8 cellular contexts compared by ENCODE assay signal in the genomic region with DNA sequence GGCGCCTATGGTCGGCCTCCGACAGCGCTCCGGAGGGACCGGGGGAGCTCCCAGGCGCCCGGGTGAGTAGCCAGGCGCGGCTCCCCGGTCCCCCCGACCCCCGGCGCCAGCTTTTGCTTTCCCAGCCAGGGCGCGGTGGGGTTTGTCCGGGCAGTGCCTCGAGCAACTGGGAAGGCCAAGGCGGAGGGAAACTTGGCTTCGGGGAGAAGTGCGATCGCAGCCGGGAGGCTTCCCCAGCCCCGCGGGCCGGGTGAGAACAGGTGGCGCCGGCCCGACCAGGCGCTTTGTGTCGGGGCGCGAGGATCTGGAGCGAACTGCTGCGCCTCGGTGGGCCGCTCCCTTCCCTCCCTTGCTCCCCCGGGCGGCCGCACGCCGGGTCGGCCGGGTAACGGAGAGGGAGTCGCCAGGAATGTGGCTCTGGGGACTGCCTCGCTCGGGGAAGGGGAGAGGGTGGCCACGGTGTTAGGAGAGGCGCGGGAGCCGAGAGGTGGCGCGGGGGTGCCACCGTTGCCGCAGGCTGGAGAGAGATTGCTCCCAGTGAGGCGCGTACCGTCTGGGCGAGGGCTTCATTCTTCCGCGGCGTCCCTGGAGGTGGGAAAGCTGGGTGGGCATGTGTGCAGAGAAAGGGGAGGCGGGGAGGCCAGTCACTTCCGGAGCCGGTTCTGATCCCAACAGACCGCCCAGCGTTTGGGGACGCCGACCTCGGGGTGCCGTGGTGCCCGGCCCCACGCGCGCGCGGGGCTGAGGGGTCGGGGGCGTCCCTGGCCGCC. TPM values are rescaled to one million over a fixed set of nuclear protein-coding genes. Genes with fewer than 3 reads are reported as not detected.
DNase-seq lines count a peak whose midpoint lies in the region; ATAC-seq and TF ChIP-seq lines count a peak whose summit lies in the region.

No MANE protein-coding gene starts in this region.

- peak in 1 of 4 donors; percentile 13 for TF ChIP-seq POLR2A in esophagus squamous epithelium (IDR thresholded peaks at IDR 0.05)

- peaks cover 7 to 40% (median 10%) of the 10 kb centered on the region in 3 donors for H3K4me1 ChIP-seq in esophagus squamous epithelium

- TF ChIP-seq CTCF in esophagus squamous epithelium (IDR thresholded peaks at IDR 0.05): peak in 1 of 6 experiments; percentile 2

- WGBS in esophagus squamous epithelium, 2 donors: 2 to 23% methylated on average over 6 to 8 of the region's 81 CpGs

- no peaks in the 10 kb centered on the region for H3K9me3 ChIP-seq in esophagus squamous epithelium

- H3K27ac ChIP-seq in esophagus squamous epithelium: peak overlapping the region; percentile 63 to 88 (median 80)

- ATAC-seq in HG03039 (IDR thresholded peaks at IDR 0.05; ENCODE audit: unreplicated experiment): peak; percentile 28

- in situ Hi-C loops in G401 (cut with HindIII; ENCODE audit: low sequenced_read_pairs): no loop called here

- peak; percentile 25 for DNase-seq in stimulated activated CD4-positive, alpha-beta T cell treated with anti-CD3 and anti-CD28 coated beads, Interleukin-15, amount 100 ng/mL, for 24 hours
- no peak for DNase-seq in stimulated activated CD4-positive, alpha-beta T cell treated with anti-CD3 and anti-CD28 coated beads, Interleukin-4, amount 100 ng/mL, for 24 hours
- DNase-seq in T1000 (lab: John Stamatoyannopoulos, UW): peak; percentile 17
- DNase-seq in esophagus squamous epithelium (lab: John Stamatoyannopoulos, UW): no peak
- peak; percentile 83 for DNase-seq in myocyte (ENCODE audit: low read depth)
- no peak for DNase-seq in G401 (ENCODE audit: low spot score)
- DNase-seq in SW 1271 (lab: John Stamatoyannopoulos, UW): no peak

- peak overlapping the region; percentile 43 to 83 (median 62) for H3K4me3 ChIP-seq in esophagus squamous epithelium

- intact Hi-C loops in esophagus squamous epithelium (cut with DNase I): no loop called here

- no peaks in the 10 kb centered on the region for H3K36me3 ChIP-seq in esophagus squamous epithelium

- H3K27me3 ChIP-seq in esophagus squamous epithelium: peaks cover 0 to 42% (median 4%) of the 10 kb centered on the region in 4 donors

RNA-seq across cellular contexts. Expression of a gene that starts 0.6 kb away (rescaled TPM):
- total RNA-seq in esophagus squamous epithelium (10 to 100 TPM in 1 of 4 donors, 1 to 10 TPM in 3; 2.2 to 14.5 (median 5.5) TPM), myocyte (56.2 and 68.3 TPM in 2 replicates)
- 56.5 TPM for polyA plus RNA-seq in myocyte (2012)
- total RNA-seq in G401 (2014; rRNA removed; shearing (Covaris generic)): not detected in 2 replicates

Comparison
In these comparisons a context has a peak if more than half of its experiments do, and no peak if none do; other contexts are left out.
1. DNase-seq: peak in stimulated activated CD4-positive, alpha-beta T cell treated with anti-CD3 and anti-CD28 coated beads, Interleukin-15, amount 100 ng/mL, for 24 hours (single experiment), T1000 (single experiment) and myocyte (single experiment); none in stimulated activated CD4-positive, alpha-beta T cell treated with anti-CD3 and anti-CD28 coated beads, Interleukin-4, amount 100 ng/mL, for 24 hours (single experiment), esophagus squamous epithelium (single experiment), G401 (single experiment) and SW 1271 (0 of 2).